10 cellular contexts compared by ENCODE assay signal in the genomic region with DNA sequence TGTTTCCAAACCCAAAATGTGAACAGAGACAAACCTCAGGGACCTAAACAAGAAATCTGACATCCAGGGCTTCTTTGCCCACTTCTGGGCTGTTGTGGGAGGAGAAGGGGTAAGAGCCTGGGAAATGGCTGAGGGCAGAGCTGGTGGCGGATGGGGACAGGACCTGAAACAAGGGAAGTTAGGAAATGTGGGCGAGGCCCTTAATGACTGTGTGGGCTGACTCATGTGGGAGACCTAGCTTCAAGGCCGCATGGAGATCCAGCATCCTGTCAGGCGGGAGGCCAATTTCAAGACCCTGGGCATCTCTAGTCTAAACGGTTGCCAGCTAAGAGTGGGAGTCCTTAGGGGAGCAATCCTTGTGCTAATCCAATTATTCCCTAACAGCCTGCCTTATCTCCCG. TPM values are rescaled to one million over a fixed set of nuclear protein-coding genes. Genes with fewer than 3 reads are reported as not detected.
A peak's percentile ranks its signal among the peaks of the same experiment; 100 is the strongest.
DNase-seq lines count a peak whose midpoint lies in the region; ATAC-seq, FAIRE-seq and TF ChIP-seq lines count a peak whose summit lies in the region.
"Had no signal": no experiment of that assay in that cellular context is flagged by ENCODE, and none has a peak within 500 bp of the region (broad histone marks: within the 10 kb centered on the region; RNA-seq: fewer than 3 reads in every experiment).

No MANE protein-coding gene starts in this region.

- H3K4me3 Mint-ChIP-seq in natural killer cell treated with Interleukin-12 subunit alpha and Interleukin-12 subunit beta and Interleukin-15 and Interleukin-18, amount 100 ng/mL, for 72 hours: peak overlapping the region; percentile 18
- H3K4me3 Mint-ChIP-seq in effector memory CD8-positive, alpha-beta T cell: peak overlapping the region in 1 of 2 donors; percentile 9

- H3K4me3 ChIP-seq in endothelial cell of umbilical vein (replicated peaks in 1 of 3; ENCODE audit: insufficient read depth in 1 of 3, low read depth in 1 of 3, low read length in 3 of 3) (no peak overlapping the region), coronary artery (no peak overlapping the region)

- no peak overlapping the region for H3K9ac ChIP-seq in endothelial cell of umbilical vein (replicated peaks; ENCODE audit: extremely low read depth, insufficient read depth, low read length)

- no peak overlapping the region for H3K27ac ChIP-seq in endothelial cell of umbilical vein (ENCODE audit: insufficient read depth, low read depth, low read length)
- peak overlapping the region in 1 of 2 donors; percentile 83 for H3K27ac ChIP-seq in coronary artery

- H3K4me2 ChIP-seq in endothelial cell of umbilical vein (ENCODE audit: insufficient read depth, low read length): no peak overlapping the region

- H3K9me3 Mint-ChIP-seq in natural killer cell treated with Interleukin-12 subunit alpha and Interleukin-12 subunit beta and Interleukin-15 and Interleukin-18, amount 100 ng/mL, for 72 hours: no peaks in the 10 kb centered on the region
- no peaks in the 10 kb centered on the region for H3K9me3 Mint-ChIP-seq in effector memory CD8-positive, alpha-beta T cell
- H3K9me3 Mint-ChIP-seq: stimulated activated effector memory CD8-positive, alpha-beta T cell treated with anti-CD3 and anti-CD28 coated beads, Interleukin-12 subunit alpha, Interleukin-12 subunit beta, amount 100 ng/mL, for 72 hours had no signal

- dilution Hi-C loops in endothelial cell of umbilical vein (cut with MboI; ENCODE audit: extremely low pct_ligation_motif_present, low sequenced_read_pairs): no loop called here

- POLR2A ChIA-PET in endothelial cell of umbilical vein (lab: Charles Lee): no interaction called here

- DNase-seq in CD1c-positive myeloid dendritic cell (ENCODE audit: extremely low spot score): peak; percentile 87
- DNase-seq in NOMO-1 treated with dmso at 0.1 percent for 144 hours (lab: John Stamatoyannopoulos, UW; ENCODE audit: unreplicated experiment): peak; percentile 83
- peak; percentile 68 for DNase-seq in endothelial cell of umbilical vein (ENCODE audit: low read depth, low spot score)
- no peak for DNase-seq in natural killer cell treated with Interleukin-12 subunit alpha and Interleukin-12 subunit beta and Interleukin-15 and Interleukin-18, amount 100 ng/mL, for 72 hours (ENCODE audit: low spot score)
- DNase-seq in activated CD8-positive, alpha-beta memory T cell treated with anti-CD3 and anti-CD28 coated beads, Interleukin-2, amount 50 U/mL, for 4 hours: no peak
- no peak for DNase-seq in effector memory CD8-positive, alpha-beta T cell
- no peak for DNase-seq in coronary artery (ENCODE audit: low spot score)
- no peak for DNase-seq in epidermal melanocyte (ENCODE audit: insufficient read length, low spot score)

- no peak for ATAC-seq in natural killer cell treated with Interleukin-12 subunit alpha and Interleukin-12 subunit beta and Interleukin-15 and Interleukin-18, amount 100 ng/mL, for 72 hours
- no peak for ATAC-seq in effector memory CD8-positive, alpha-beta T cell (replicated peaks)
- ATAC-seq: stimulated activated effector memory CD8-positive, alpha-beta T cell treated with anti-CD3 and anti-CD28 coated beads, Interleukin-12 subunit alpha, Interleukin-12 subunit beta, amount 100 ng/mL, for 72 hours had no signal

- peaks cover 32 to 37% of the 10 kb centered on the region in 2 donors for H3K27me3 Mint-ChIP-seq in natural killer cell treated with Interleukin-12 subunit alpha and Interleukin-12 subunit beta and Interleukin-15 and Interleukin-18, amount 100 ng/mL, for 72 hours
- peaks cover 52 to 77% of the 10 kb centered on the region in 2 donors for H3K27me3 Mint-ChIP-seq in effector memory CD8-positive, alpha-beta T cell

- peak; percentile 87 for FAIRE-seq in endothelial cell of umbilical vein (lab: Jason Lieb, UNC)

- H3K4me1 Mint-ChIP-seq in natural killer cell treated with Interleukin-12 subunit alpha and Interleukin-12 subunit beta and Interleukin-15 and Interleukin-18, amount 100 ng/mL, for 72 hours (ENCODE audit: low read depth in 2 of 2): peaks cover 25 to 27% of the 10 kb centered on the region in 2 donors
- peaks cover 13 to 18% of the 10 kb centered on the region in 2 donors for H3K4me1 Mint-ChIP-seq in effector memory CD8-positive, alpha-beta T cell (ENCODE audit: low read depth in 2 of 2)

- TF ChIP-seq POLR2A in endothelial cell of umbilical vein (IDR thresholded peaks at IDR 0.05; ENCODE audit: low read depth, low read length): no peak

- H2AFZ ChIP-seq in endothelial cell of umbilical vein (ENCODE audit: low read depth, low read length): no peak overlapping the region

- H3K27me3 ChIP-seq in endothelial cell of umbilical vein (ENCODE audit: control insufficient read depth in 2 of 2, insufficient read depth in 2 of 2, low read length in 2 of 2): no peaks in the 10 kb centered on the region

- TF ChIP-seq CTCF in endothelial cell of umbilical vein (IDR thresholded peaks at IDR 0.05; ENCODE audit: extremely low read depth in 1 of 2, insufficient read depth in 1 of 2, low read depth in 1 of 2, low read length in 2 of 2): no peak
- TF ChIP-seq CTCF in coronary artery (IDR thresholded peaks at IDR 0.05): no peak

- H3K4me1 ChIP-seq in endothelial cell of umbilical vein (ENCODE audit: control insufficient read depth, extremely low read depth, insufficient read depth, low read length): peaks cover 34% of the 10 kb centered on the region

- no peaks in the 10 kb centered on the region for H4K20me1 ChIP-seq in endothelial cell of umbilical vein (replicated peaks; ENCODE audit: control insufficient read depth, extremely low read depth, insufficient read depth, low read length)

- BruUV-seq in endothelial cell of umbilical vein (replicated peaks; lab: Mats Ljungman, UMichigan): no TSS peak

- no peaks in the 10 kb centered on the region for H3K36me3 ChIP-seq in endothelial cell of umbilical vein (ENCODE audit: control insufficient read depth in 2 of 2, extremely low read depth in 1 of 2, insufficient read depth in 2 of 2, low read length in 2 of 2)

- no peaks in the 10 kb centered on the region for H3K9me1 ChIP-seq in endothelial cell of umbilical vein (replicated peaks; ENCODE audit: control insufficient read depth, extremely low read depth, insufficient read depth, low read length)

- no peaks in the 10 kb centered on the region for H3K36me3 Mint-ChIP-seq in natural killer cell treated with Interleukin-12 subunit alpha and Interleukin-12 subunit beta and Interleukin-15 and Interleukin-18, amount 100 ng/mL, for 72 hours
- peaks cover 8% of the 10 kb centered on the region for H3K36me3 Mint-ChIP-seq in effector memory CD8-positive, alpha-beta T cell (ENCODE audit: insufficient read depth)
- H3K36me3 Mint-ChIP-seq: stimulated activated effector memory CD8-positive, alpha-beta T cell treated with anti-CD3 and anti-CD28 coated beads, Interleukin-12 subunit alpha, Interleukin-12 subunit beta, amount 100 ng/mL, for 72 hours had no signal

- intact Hi-C loops in endothelial cell of umbilical vein (cut with micrococcal nuclease): no loop called here

- H3K27ac Mint-ChIP-seq in natural killer cell treated with Interleukin-12 subunit alpha and Interleukin-12 subunit beta and Interleukin-15 and Interleukin-18, amount 100 ng/mL, for 72 hours: no peak overlapping the region
- H3K27ac Mint-ChIP-seq in effector memory CD8-positive, alpha-beta T cell: no peak overlapping the region
- H3K27ac Mint-ChIP-seq: stimulated activated effector memory CD8-positive, alpha-beta T cell treated with anti-CD3 and anti-CD28 coated beads, Interleukin-12 subunit alpha, Interleukin-12 subunit beta, amount 100 ng/mL, for 72 hours had no signal

- no peaks in the 10 kb centered on the region for H3K9me3 ChIP-seq in endothelial cell of umbilical vein (replicated peaks; ENCODE audit: control insufficient read depth, insufficient read depth, low read length)

- H3K79me2 ChIP-seq in endothelial cell of umbilical vein (ENCODE audit: control insufficient read depth, insufficient read depth, low read length): peaks cover 9% of the 10 kb centered on the region

- CTCF ChIA-PET in endothelial cell of umbilical vein (lab: Charles Lee): interaction anchor here (0.7 to 2.4 kb wide), 10 partner anchors 16 to 94 kb away, joined by 3 to 9 read pairs (median 4); no protein-coding TSS in a partner anchor

TF ChIP-seq in endothelial cell of umbilical vein, 7 proteins besides CTCF, POLR2A, EP300 and RAD21 (continues in another document):
- TF ChIP-seq POLR2AphosphoS5 (IDR thresholded peaks at IDR 0.05; ENCODE audit: insufficient read depth, low read depth, low read length) (peak; percentile 35), GATA2 (IDR thresholded peaks at IDR 0.05; ENCODE audit: insufficient read depth, insufficient read length, low read depth, low read length) (no peak), EZH2 (IDR thresholded peaks at IDR 0.05; ENCODE audit: borderline replicate concordance, low read depth, low read length, severe bottlenecking) (no peak)
- TF ChIP-seq, protein P1, sequence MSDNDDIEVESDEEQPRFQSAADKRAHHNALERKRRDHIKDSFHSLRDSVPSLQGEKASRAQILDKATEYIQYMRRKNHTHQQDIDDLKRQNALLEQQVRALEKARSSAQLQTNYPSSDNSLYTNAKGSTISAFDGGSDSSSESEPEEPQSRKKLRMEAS (IDR thresholded peaks at IDR 0.05; ENCODE audit: insufficient read depth, insufficient read length): no peak

RNA-seq across cellular contexts. Expression of gene OAF, which starts 2.1 kb away (rescaled TPM):
- total RNA-seq in endothelial cell of umbilical vein: 26.7 and 32.1 TPM in 2 replicates
- polyA plus RNA-seq in endothelial cell of umbilical vein: 33.8 and 38.1 TPM in 2 replicates
- polyA plus RNA-seq in endothelial cell of umbilical vein (2011; cell fraction: cytosol; rRNA removed): 20.8 and 23.6 TPM in 2 replicates
- 14.3 and 15.6 TPM in 2 replicates for polyA plus RNA-seq in endothelial cell of umbilical vein (2011; cell fraction: nucleus; rRNA removed)
- 21.1 and 24.9 TPM in 2 replicates for polyA plus RNA-seq in endothelial cell of umbilical vein (2012)
- 10.8 and 11.1 TPM in 2 replicates for polyA minus RNA-seq in endothelial cell of umbilical vein
- polyA minus RNA-seq in endothelial cell of umbilical vein (2011; cell fraction: cytosol; rRNA and poly(A)+ RNA removed): 15.2 TPM
- polyA minus RNA-seq in endothelial cell of umbilical vein (2011; cell fraction: nucleus; rRNA and poly(A)+ RNA removed): 6.8 and 7.0 TPM in 2 replicates
- total RNA-seq in natural killer cell treated with Interleukin-12 subunit alpha and Interleukin-12 subunit beta and Interleukin-15 and Interleukin-18, amount 100 ng/mL, for 72 hours: 1 to 10 TPM; 1.1 to 1.9 TPM

RNA-seq across cellular contexts. Expression of gene POU2F3, which starts 31.2 kb away (rescaled TPM):
- total RNA-seq in endothelial cell of umbilical vein: not detected in 2 replicates
- polyA plus RNA-seq in endothelial cell of umbilical vein: 0.06 and 0.08 TPM in 2 replicates
- polyA plus RNA-seq in endothelial cell of umbilical vein (2011; cell fraction: cytosol; rRNA removed): 0.03 TPM in 1 of 2 replicates, not detected in the other
- polyA plus RNA-seq in endothelial cell of umbilical vein (2011; cell fraction: nucleus; rRNA removed): not detected in 2 replicates
- polyA plus RNA-seq in endothelial cell of umbilical vein (2012): not detected in 2 replicates
- 0.17 TPM in 1 of 2 replicates, not detected in the other for polyA minus RNA-seq in endothelial cell of umbilical vein
- polyA minus RNA-seq in endothelial cell of umbilical vein (2011; cell fraction: cytosol; rRNA and poly(A)+ RNA removed): not detected
- polyA minus RNA-seq in endothelial cell of umbilical vein (2011; cell fraction: nucleus; rRNA and poly(A)+ RNA removed): not detected in 2 replicates
- total RNA-seq in natural killer cell treated with Interleukin-12 subunit alpha and Interleukin-12 subunit beta and Interleukin-15 and Interleukin-18, amount 100 ng/mL, for 72 hours: not detected
- total RNA-seq: myocyte had no signal

Comparison
In these comparisons a context has a peak if more than half of its experiments do, and no peak if none do; other contexts are left out.
1. DNase-seq: peak in CD1c-positive myeloid dendritic cell (single experiment), NOMO-1 treated with dmso at 0.1 percent for 144 hours (single experiment) and endothelial cell of umbilical vein (single experiment); none in natural killer cell treated with Interleukin-12 subunit alpha and Interleukin-12 subunit beta and Interleukin-15 and Interleukin-18, amount 100 ng/mL, for 72 hours (single experiment), activated CD8-positive, alpha-beta memory T cell treated with anti-CD3 and anti-CD28 coated beads, Interleukin-2, amount 50 U/mL, for 4 hours (single experiment), effector memory CD8-positive, alpha-beta T cell (0 of 3), coronary artery (single experiment) and epidermal melanocyte (single experiment).